Comparison of ENCODE assay signal across 21 cellular contexts in genomic region chr19:20233105-20233504, GRCh38.
DNase-seq lines count a peak whose midpoint lies in the region; ATAC-seq and TF ChIP-seq lines count a peak whose summit lies in the region.
"Had no signal": no experiment of that assay in that cellular context is flagged by ENCODE, and none has a peak within 500 bp of the region (broad histone marks: within the 10 kb centered on the region; RNA-seq: fewer than 3 reads in every experiment).

No MANE protein-coding gene starts in this region.

- no peak overlapping the region for H2AK5ac ChIP-seq in trophoblast cell (ENCODE audit: low read length)

- H4K8ac ChIP-seq in trophoblast cell (ENCODE audit: low read depth, low read length) = no peak overlapping the region

- H3K18ac ChIP-seq in trophoblast cell (ENCODE audit: low read length) = no peak overlapping the region

- H3K4me1 Mint-ChIP-seq in GM23338 = peaks cover 53% of the 10 kb centered on the region
- H3K4me1 Mint-ChIP-seq in WTC11 = peaks cover 69% of the 10 kb centered on the region
- peaks cover 5 to 6% of the 10 kb centered on the region in 2 donors for H3K4me1 Mint-ChIP-seq in natural killer cell treated with Interleukin-12 subunit alpha and Interleukin-12 subunit beta and Interleukin-15 and Interleukin-18, amount 100 ng/mL, for 72 hours (ENCODE audit: low read depth in 2 of 2)

- no peak overlapping the region for H2BK12ac ChIP-seq in trophoblast cell (ENCODE audit: low read length)

- H4K20me1 ChIP-seq in GM23338 (replicated peaks; ENCODE audit: insufficient read depth) = peaks cover 79% of the 10 kb centered on the region

- H3K9me3 ChIP-seq in trophoblast cell (ENCODE audit: insufficient read depth, low read depth, low read length) (no peaks in the 10 kb centered on the region), BE2C (no peaks in the 10 kb centered on the region)
- H3K9me3 ChIP-seq: HAP-1 had no signal

- no peak for ATAC-seq in GM23338
- no peak for ATAC-seq in WTC11
- peak; percentile 96 for ATAC-seq in left colon
- ATAC-seq in natural killer cell treated with Interleukin-12 subunit alpha and Interleukin-12 subunit beta and Interleukin-15 and Interleukin-18, amount 100 ng/mL, for 72 hours = no peak
- ATAC-seq: Panc1 had no signal

- H3K79me1 ChIP-seq in trophoblast cell (ENCODE audit: low read length) = peaks cover 9% of the 10 kb centered on the region

- no peak overlapping the region for H3K9ac ChIP-seq in trophoblast cell (ENCODE audit: low read length)
- H3K9ac ChIP-seq: KMS-11 had no signal

- H3K36me3 Mint-ChIP-seq in GM23338 (ENCODE audit: low read depth) = peaks cover 94% of the 10 kb centered on the region
- peaks cover 86% of the 10 kb centered on the region for H3K36me3 Mint-ChIP-seq in WTC11
- peaks cover 32% of the 10 kb centered on the region for H3K36me3 Mint-ChIP-seq in natural killer cell treated with Interleukin-12 subunit alpha and Interleukin-12 subunit beta and Interleukin-15 and Interleukin-18, amount 100 ng/mL, for 72 hours

- no peak overlapping the region for H2AFZ ChIP-seq in GM23338
- no peak overlapping the region for H2AFZ ChIP-seq in trophoblast cell (ENCODE audit: insufficient read depth, low read length, poor library complexity)

- no peak overlapping the region for H2BK5ac ChIP-seq in trophoblast cell (ENCODE audit: low read depth, low read length, poor library complexity)

- peaks cover 12% of the 10 kb centered on the region for H3F3A ChIP-seq in GM23338 (replicated peaks; ENCODE audit: low read depth)

- H3K4me2 ChIP-seq in GM23338 (peak overlapping the region; percentile 89), trophoblast cell (ENCODE audit: low read length) (no peak overlapping the region)
- H3K4me2 ChIP-seq: KMS-11 had no signal

- H4K12ac ChIP-seq in trophoblast cell (ENCODE audit: low read depth, low read length) = no peak overlapping the region

- H3K23ac ChIP-seq in trophoblast cell (ENCODE audit: low read length) = no peak overlapping the region

- H3K4me3 Mint-ChIP-seq in GM23338 = peak overlapping the region; percentile 44; the same call in 2 of the 3 replicates
- peak overlapping the region; percentile 44 for H3K4me3 Mint-ChIP-seq in WTC11
- no peak overlapping the region for H3K4me3 Mint-ChIP-seq in natural killer cell treated with Interleukin-12 subunit alpha and Interleukin-12 subunit beta and Interleukin-15 and Interleukin-18, amount 100 ng/mL, for 72 hours

- peak overlapping the region; percentile 51 for H3K27ac ChIP-seq in GM23338 (ENCODE audit: low read depth)
- H3K27ac ChIP-seq in trophoblast cell (ENCODE audit: low read depth, low read length) = no peak overlapping the region
- H3K27ac ChIP-seq: KMS-11 had no signal

- H3K36me3 ChIP-seq in GM23338 (ENCODE audit: insufficient read depth) (peaks cover 32% of the 10 kb centered on the region), trophoblast cell (ENCODE audit: control insufficient read depth in 1 of 2, insufficient read depth in 2 of 2, low read length in 2 of 2) (peaks cover 8 to 19% of the 10 kb centered on the region in 2 experiments), BE2C (peaks cover 8% of the 10 kb centered on the region)
- H3K36me3 ChIP-seq: HAP-1 had no signal

- no peaks in the 10 kb centered on the region for H3K27me3 ChIP-seq in GM23338 (ENCODE audit: insufficient read depth)
- no peaks in the 10 kb centered on the region for H3K27me3 ChIP-seq in trophoblast cell (ENCODE audit: insufficient read depth, low read length)
- no peaks in the 10 kb centered on the region for H3K27me3 ChIP-seq in BE2C

- H3K4me1 ChIP-seq in GM23338 (ENCODE audit: insufficient read depth) (peaks cover 73% of the 10 kb centered on the region), trophoblast cell (ENCODE audit: control insufficient read depth in 1 of 2, insufficient read depth in 2 of 2, low read length in 2 of 2) (peaks cover 3 to 15% of the 10 kb centered on the region in 2 experiments), BE2C (no peaks in the 10 kb centered on the region)
- H3K4me1 ChIP-seq: HAP-1 had no signal

- H4K91ac ChIP-seq in trophoblast cell (ENCODE audit: low read depth, low read length) = no peak overlapping the region

- H3K27ac Mint-ChIP-seq in GM23338 = peak overlapping the region; percentile 63
- peak overlapping the region; percentile 79 for H3K27ac Mint-ChIP-seq in WTC11
- H3K27ac Mint-ChIP-seq in natural killer cell treated with Interleukin-12 subunit alpha and Interleukin-12 subunit beta and Interleukin-15 and Interleukin-18, amount 100 ng/mL, for 72 hours = no peak overlapping the region

- DNase-seq in GM23338 (ENCODE audit: low spot score) (no peak), WTC11 (ENCODE audit: low spot score) (no peak), left colon (peak; percentile 39 to 47), trophoblast cell (peak in 1 of 2 donors; percentile 11), BE2C (no peak), NCI-H2081 treated with DMSO at 0.1 percent for 48 hours (lab: John Stamatoyannopoulos, UW) (no peak), C1 segment of cervical spinal cord (lab: John Stamatoyannopoulos, UW) (no peak)
- no peak for DNase-seq in natural killer cell treated with Interleukin-12 subunit alpha and Interleukin-12 subunit beta and Interleukin-15 and Interleukin-18, amount 100 ng/mL, for 72 hours (ENCODE audit: low spot score)
- DNase-seq: DMS53; GF-D8; NCI-H1105; NCI-H146; NCI-H2029; NCI-H226; NCI-H510A treated with DMSO at 0.1 percent for 48 hours; NCI-H748 treated with DMSO at 0.1 percent for 48 hours; NK-92 treated with Interleukin-12 subunit alpha and Interleukin-12 subunit beta, amount 100 ng/mL, for 24 hours; SIG-M5 had no signal

- POLR2A ChIA-PET in WTC11 (lab: Charles Lee) = no interaction called here

- no peak overlapping the region for H3K14ac ChIP-seq in trophoblast cell (ENCODE audit: low read length)

- no CpG with 5 or more reads among the region's 3 CpGs for whole genome bisulfite sequencing in trophoblast cell (ENCODE audit: extremely low coverage, insufficient coverage, insufficient read length)

- H3K4me3 ChIP-seq in GM23338 (peak overlapping the region; percentile 100), trophoblast cell (ENCODE audit: low read depth, low read length) (no peak overlapping the region), BE2C (ENCODE audit: low read depth, low read length) (no peak overlapping the region)
- H3K4me3 ChIP-seq: HAP-1 had no signal

- peaks cover 100% of the 10 kb centered on the region for H3K79me2 ChIP-seq in GM23338 (replicated peaks; ENCODE audit: insufficient read depth)
- H3K79me2 ChIP-seq in trophoblast cell (ENCODE audit: control insufficient read depth, insufficient read depth, low read length, poor library complexity) = peaks cover 26% of the 10 kb centered on the region

- no peak for TF ChIP-seq CTCF in GM23338 (conservative IDR thresholded peaks at IDR 0.05; ENCODE audit: low read depth in 2 of 2)
- TF ChIP-seq CTCF in WTC11 (IDR thresholded peaks at IDR 0.05) = no peak
- TF ChIP-seq CTCF in BE2C (IDR thresholded peaks at IDR 0.05; ENCODE audit: low read depth, low read length) = no peak

- intact Hi-C loops in left colon (cut with DNase I, micrococcal nuclease) = no loop called here

- peak overlapping the region; percentile 52 for H3K4ac ChIP-seq in trophoblast cell (ENCODE audit: low read depth, low read length)

- H3K9me2 ChIP-seq in GM23338 (ENCODE audit: insufficient read depth) = no peaks in the 10 kb centered on the region

- no peak overlapping the region for H2BK120ac ChIP-seq in trophoblast cell (ENCODE audit: insufficient read depth, low read length, poor library complexity)

- CTCF ChIA-PET in WTC11 (lab: Charles Lee) = interaction anchor here (0.8 to 1.3 kb wide), 3 partner anchors 15 to 235 kb away, joined by 3 to 4 read pairs (median 4); no protein-coding TSS in a partner anchor

- peaks cover 18% of the 10 kb centered on the region for H3K27me3 Mint-ChIP-seq in GM23338 (ENCODE audit: insufficient read depth, low read depth, poor library complexity)
- no peaks in the 10 kb centered on the region; the same call in 1 of the 2 replicates for H3K27me3 Mint-ChIP-seq in WTC11 (ENCODE audit: low read depth)
- H3K27me3 Mint-ChIP-seq in natural killer cell treated with Interleukin-12 subunit alpha and Interleukin-12 subunit beta and Interleukin-15 and Interleukin-18, amount 100 ng/mL, for 72 hours = no peaks in the 10 kb centered on the region

- H3K9me3 Mint-ChIP-seq in GM23338 = peaks cover 22% of the 10 kb centered on the region
- peaks cover 37% of the 10 kb centered on the region for H3K9me3 Mint-ChIP-seq in WTC11
- H3K9me3 Mint-ChIP-seq in natural killer cell treated with Interleukin-12 subunit alpha and Interleukin-12 subunit beta and Interleukin-15 and Interleukin-18, amount 100 ng/mL, for 72 hours = peaks cover 8% of the 10 kb centered on the region

TF ChIP-seq in WTC11, 78 proteins besides CTCF, POLR2A, EP300 and RAD21 (continues in another document):
- TF ChIP-seq E2F5 (CRISPR knock-in tag; IDR thresholded peaks at IDR 0.05) (no peak), RORB (CRISPR knock-in tag; IDR thresholded peaks at IDR 0.05) (no peak), E2F1 (CRISPR knock-in tag; IDR thresholded peaks at IDR 0.05) (no peak), ZNF121 (CRISPR knock-in tag; IDR thresholded peaks at IDR 0.05) (no peak)

Comparison
In these comparisons a context has a peak if more than half of its experiments do, and no peak if none do; other contexts are left out.
1. DNase-seq: peak in left colon (2 of 2); none in GM23338 (single experiment), WTC11 (single experiment), BE2C (single experiment), natural killer cell treated with Interleukin-12 subunit alpha and Interleukin-12 subunit beta and Interleukin-15 and Interleukin-18, amount 100 ng/mL, for 72 hours (single experiment), NCI-H2081 treated with DMSO at 0.1 percent for 48 hours (single experiment) and C1 segment of cervical spinal cord (0 of 14).
2. H3K27ac Mint-ChIP-seq: peak in GM23338 (single experiment) and WTC11 (single experiment); none in natural killer cell treated with Interleukin-12 subunit alpha and Interleukin-12 subunit beta and Interleukin-15 and Interleukin-18, amount 100 ng/mL, for 72 hours (0 of 2).